1 cellular context compared by ENCODE assay signal in genomic region chr5:157535042-157535865, GRCh38.
A peak's percentile ranks its signal among the peaks of the same experiment; 100 is the strongest.
TF ChIP-seq lines count a peak whose summit lies in the region.

No MANE protein-coding gene starts in this region.

TF ChIP-seq in K562, 482 proteins besides CTCF, POLR2A, EP300 and RAD21 (continued from another document and continues in another):
- TF ChIP-seq THAP12 (CRISPR knock-in tag; IDR thresholded peaks at IDR 0.05) (no peak), SUPT5H (IDR thresholded peaks at IDR 0.05) (no peak), FUS (optimal IDR thresholded peaks at IDR 0.05; ENCODE audit: low read depth, low read length) (no peak), MLLT1 (IDR thresholded peaks at IDR 0.05) (no peak), CTBP1 (IDR thresholded peaks at IDR 0.05; ENCODE audit: borderline replicate concordance) (peak; percentile 76; the same call in 1 of the 2 replicates), ZNF584 (CRISPR knock-in tag; IDR thresholded peaks at IDR 0.05; ENCODE audit: low read depth) (no peak), ZNF395 (CRISPR knock-in tag; IDR thresholded peaks at IDR 0.05) (0 out of 2 replicates have a peak, but pooled peaks have one; percentile 24), PHF20 (IDR thresholded peaks at IDR 0.05; ENCODE audit: partially characterized antibody) (no peak), EHMT2 (IDR thresholded peaks at IDR 0.05) (0 out of 2 replicates have a peak, but pooled peaks have one; percentile 46), TRIM28 (IDR thresholded peaks at IDR 0.05) (no peak), HNRNPUL1 (IDR thresholded peaks at IDR 0.05; ENCODE audit: low read length) (no peak), ZNF143 (CRISPR knock-in tag; IDR thresholded peaks at IDR 0.05) (no peak), HMGN3 (IDR thresholded peaks at IDR 0.05; ENCODE audit: borderline replicate concordance, extremely low read depth, insufficient read length, low read depth, low read length) (no peak), POLR2G (IDR thresholded peaks at IDR 0.05; ENCODE audit: low read depth, low read length) (no peak), ZSCAN29 (IDR thresholded peaks at IDR 0.05) (no peak), TOE1 (IDR thresholded peaks at IDR 0.05; ENCODE audit: borderline replicate concordance) (0 out of 2 replicates have a peak, but pooled peaks have one; percentile 47), TOE1 (CRISPR knock-in tag; IDR thresholded peaks at IDR 0.05; ENCODE audit: borderline replicate concordance, low read depth) (no peak), MEIS2 (IDR thresholded peaks at IDR 0.05; ENCODE audit: partially characterized antibody) (peak; percentile 84), PHTF2 (CRISPR knock-in tag; IDR thresholded peaks at IDR 0.05) (no peak), STAG1 (CRISPR knock-in tag; IDR thresholded peaks at IDR 0.05; ENCODE audit: borderline replicate concordance) (no peak), ZNF133 (CRISPR knock-in tag; IDR thresholded peaks at IDR 0.05) (no peak), HOXB6 (CRISPR knock-in tag; IDR thresholded peaks at IDR 0.05; ENCODE audit: borderline replicate concordance) (no peak), NCOA6 (IDR thresholded peaks at IDR 0.05) (no peak), ETS2 (tag; IDR thresholded peaks at IDR 0.05; ENCODE audit: borderline replicate concordance, poor library complexity, severe bottlenecking) (no peak), ZNF507 (tag; conservative IDR thresholded peaks at IDR 0.05) (no peak), GTF2E2 (tag; IDR thresholded peaks at IDR 0.05) (no peak), THAP7 (CRISPR knock-in tag; IDR thresholded peaks at IDR 0.05) (no peak), TCF7 (IDR thresholded peaks at IDR 0.05; ENCODE audit: borderline replicate concordance) (no peak), SOX6 (IDR thresholded peaks at IDR 0.05) (peak; percentile 68), ZNF384 (IDR thresholded peaks at IDR 0.05; ENCODE audit: low read depth, low read length) (no peak), ZNF561 (CRISPR knock-in tag; conservative IDR thresholded peaks at IDR 0.05) (no peak), NEUROD1 (IDR thresholded peaks at IDR 0.05; ENCODE audit: borderline replicate concordance, low read depth, low read length, partially characterized antibody) (no peak), CHD4 (IDR thresholded peaks at IDR 0.05; ENCODE audit: insufficient read depth, insufficient replicate concordance, low read depth, low read length, poor library complexity, severe bottlenecking) (no peak), ZNF121 (CRISPR knock-in tag; conservative IDR thresholded peaks at IDR 0.05) (no peak), ZNF511 (CRISPR knock-in tag; IDR thresholded peaks at IDR 0.05) (no peak), CXXC5 (CRISPR knock-in tag; IDR thresholded peaks at IDR 0.05) (0 out of 2 replicates have a peak, but pooled peaks have one; percentile 27), BHLHE40 (IDR thresholded peaks at IDR 0.05; ENCODE audit: low read length) (no peak), POLR2H (tag; IDR thresholded peaks at IDR 0.05; ENCODE audit: low read depth) (no peak), C11orf30 (IDR thresholded peaks at IDR 0.05; ENCODE audit: low read depth) (no peak)
- TF ChIP-seq, protein P1, sequence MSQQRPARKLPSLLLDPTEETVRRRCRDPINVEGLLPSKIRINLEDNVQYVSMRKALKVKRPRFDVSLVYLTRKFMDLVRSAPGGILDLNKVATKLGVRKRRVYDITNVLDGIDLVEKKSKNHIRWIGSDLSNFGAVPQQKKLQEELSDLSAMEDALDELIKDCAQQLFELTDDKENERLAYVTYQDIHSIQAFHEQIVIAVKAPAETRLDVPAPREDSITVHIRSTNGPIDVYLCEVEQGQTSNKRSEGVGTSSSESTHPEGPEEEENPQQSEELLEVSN (IDR thresholded peaks at IDR 0.05; ENCODE audit: borderline replicate concordance in 1 of 2, extremely low read depth in 1 of 2, insufficient read depth in 1 of 2, insufficient read length in 1 of 2, low read depth in 1 of 2, low read length in 1 of 2, poor library complexity in 1 of 2, severe bottlenecking in 1 of 2) = no peak
- TF ChIP-seq, protein P2, sequence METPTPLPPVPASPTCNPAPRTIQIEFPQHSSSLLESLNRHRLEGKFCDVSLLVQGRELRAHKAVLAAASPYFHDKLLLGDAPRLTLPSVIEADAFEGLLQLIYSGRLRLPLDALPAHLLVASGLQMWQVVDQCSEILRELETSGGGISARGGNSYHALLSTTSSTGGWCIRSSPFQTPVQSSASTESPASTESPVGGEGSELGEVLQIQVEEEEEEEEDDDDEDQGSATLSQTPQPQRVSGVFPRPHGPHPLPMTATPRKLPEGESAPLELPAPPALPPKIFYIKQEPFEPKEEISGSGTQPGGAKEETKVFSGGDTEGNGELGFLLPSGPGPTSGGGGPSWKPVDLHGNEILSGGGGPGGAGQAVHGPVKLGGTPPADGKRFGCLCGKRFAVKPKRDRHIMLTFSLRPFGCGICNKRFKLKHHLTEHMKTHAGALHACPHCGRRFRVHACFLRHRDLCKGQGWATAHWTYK (CRISPR knock-in tag; IDR thresholded peaks at IDR 0.05) = no peak
- TF ChIP-seq, protein P3, sequence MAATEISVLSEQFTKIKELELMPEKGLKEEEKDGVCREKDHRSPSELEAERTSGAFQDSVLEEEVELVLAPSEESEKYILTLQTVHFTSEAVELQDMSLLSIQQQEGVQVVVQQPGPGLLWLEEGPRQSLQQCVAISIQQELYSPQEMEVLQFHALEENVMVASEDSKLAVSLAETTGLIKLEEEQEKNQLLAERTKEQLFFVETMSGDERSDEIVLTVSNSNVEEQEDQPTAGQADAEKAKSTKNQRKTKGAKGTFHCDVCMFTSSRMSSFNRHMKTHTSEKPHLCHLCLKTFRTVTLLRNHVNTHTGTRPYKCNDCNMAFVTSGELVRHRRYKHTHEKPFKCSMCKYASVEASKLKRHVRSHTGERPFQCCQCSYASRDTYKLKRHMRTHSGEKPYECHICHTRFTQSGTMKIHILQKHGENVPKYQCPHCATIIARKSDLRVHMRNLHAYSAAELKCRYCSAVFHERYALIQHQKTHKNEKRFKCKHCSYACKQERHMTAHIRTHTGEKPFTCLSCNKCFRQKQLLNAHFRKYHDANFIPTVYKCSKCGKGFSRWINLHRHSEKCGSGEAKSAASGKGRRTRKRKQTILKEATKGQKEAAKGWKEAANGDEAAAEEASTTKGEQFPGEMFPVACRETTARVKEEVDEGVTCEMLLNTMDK (IDR thresholded peaks at IDR 0.05; ENCODE audit: borderline replicate concordance, insufficient read depth, low read depth, low read length, poor library complexity, severe bottlenecking) = no peak
- TF ChIP-seq, protein P4, sequence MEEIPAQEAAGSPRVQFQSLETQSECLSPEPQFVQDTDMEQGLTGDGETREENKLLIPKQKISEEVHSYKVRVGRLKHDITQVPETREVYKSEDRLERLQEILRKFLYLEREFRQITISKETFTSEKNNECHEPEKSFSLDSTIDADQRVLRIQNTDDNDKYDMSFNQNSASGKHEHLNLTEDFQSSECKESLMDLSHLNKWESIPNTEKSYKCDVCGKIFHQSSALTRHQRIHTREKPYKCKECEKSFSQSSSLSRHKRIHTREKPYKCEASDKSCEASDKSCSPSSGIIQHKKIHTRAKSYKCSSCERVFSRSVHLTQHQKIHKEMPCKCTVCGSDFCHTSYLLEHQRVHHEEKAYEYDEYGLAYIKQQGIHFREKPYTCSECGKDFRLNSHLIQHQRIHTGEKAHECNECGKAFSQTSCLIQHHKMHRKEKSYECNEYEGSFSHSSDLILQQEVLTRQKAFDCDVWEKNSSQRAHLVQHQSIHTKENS (CRISPR knock-in tag; IDR thresholded peaks at IDR 0.05) = no peak
- TF ChIP-seq, protein P5, sequence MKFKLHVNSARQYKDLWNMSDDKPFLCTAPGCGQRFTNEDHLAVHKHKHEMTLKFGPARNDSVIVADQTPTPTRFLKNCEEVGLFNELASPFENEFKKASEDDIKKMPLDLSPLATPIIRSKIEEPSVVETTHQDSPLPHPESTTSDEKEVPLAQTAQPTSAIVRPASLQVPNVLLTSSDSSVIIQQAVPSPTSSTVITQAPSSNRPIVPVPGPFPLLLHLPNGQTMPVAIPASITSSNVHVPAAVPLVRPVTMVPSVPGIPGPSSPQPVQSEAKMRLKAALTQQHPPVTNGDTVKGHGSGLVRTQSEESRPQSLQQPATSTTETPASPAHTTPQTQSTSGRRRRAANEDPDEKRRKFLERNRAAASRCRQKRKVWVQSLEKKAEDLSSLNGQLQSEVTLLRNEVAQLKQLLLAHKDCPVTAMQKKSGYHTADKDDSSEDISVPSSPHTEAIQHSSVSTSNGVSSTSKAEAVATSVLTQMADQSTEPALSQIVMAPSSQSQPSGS (CRISPR knock-in tag; IDR thresholded peaks at IDR 0.05) = no peak
- TF ChIP-seq, protein P6, sequence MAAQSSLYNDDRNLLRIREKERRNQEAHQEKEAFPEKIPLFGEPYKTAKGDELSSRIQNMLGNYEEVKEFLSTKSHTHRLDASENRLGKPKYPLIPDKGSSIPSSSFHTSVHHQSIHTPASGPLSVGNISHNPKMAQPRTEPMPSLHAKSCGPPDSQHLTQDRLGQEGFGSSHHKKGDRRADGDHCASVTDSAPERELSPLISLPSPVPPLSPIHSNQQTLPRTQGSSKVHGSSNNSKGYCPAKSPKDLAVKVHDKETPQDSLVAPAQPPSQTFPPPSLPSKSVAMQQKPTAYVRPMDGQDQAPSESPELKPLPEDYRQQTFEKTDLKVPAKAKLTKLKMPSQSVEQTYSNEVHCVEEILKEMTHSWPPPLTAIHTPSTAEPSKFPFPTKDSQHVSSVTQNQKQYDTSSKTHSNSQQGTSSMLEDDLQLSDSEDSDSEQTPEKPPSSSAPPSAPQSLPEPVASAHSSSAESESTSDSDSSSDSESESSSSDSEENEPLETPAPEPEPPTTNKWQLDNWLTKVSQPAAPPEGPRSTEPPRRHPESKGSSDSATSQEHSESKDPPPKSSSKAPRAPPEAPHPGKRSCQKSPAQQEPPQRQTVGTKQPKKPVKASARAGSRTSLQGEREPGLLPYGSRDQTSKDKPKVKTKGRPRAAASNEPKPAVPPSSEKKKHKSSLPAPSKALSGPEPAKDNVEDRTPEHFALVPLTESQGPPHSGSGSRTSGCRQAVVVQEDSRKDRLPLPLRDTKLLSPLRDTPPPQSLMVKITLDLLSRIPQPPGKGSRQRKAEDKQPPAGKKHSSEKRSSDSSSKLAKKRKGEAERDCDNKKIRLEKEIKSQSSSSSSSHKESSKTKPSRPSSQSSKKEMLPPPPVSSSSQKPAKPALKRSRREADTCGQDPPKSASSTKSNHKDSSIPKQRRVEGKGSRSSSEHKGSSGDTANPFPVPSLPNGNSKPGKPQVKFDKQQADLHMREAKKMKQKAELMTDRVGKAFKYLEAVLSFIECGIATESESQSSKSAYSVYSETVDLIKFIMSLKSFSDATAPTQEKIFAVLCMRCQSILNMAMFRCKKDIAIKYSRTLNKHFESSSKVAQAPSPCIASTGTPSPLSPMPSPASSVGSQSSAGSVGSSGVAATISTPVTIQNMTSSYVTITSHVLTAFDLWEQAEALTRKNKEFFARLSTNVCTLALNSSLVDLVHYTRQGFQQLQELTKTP (IDR thresholded peaks at IDR 0.05; ENCODE audit: low read depth in 1 of 2, partially characterized antibody in 2 of 2) = no peak
- TF ChIP-seq, protein P7, sequence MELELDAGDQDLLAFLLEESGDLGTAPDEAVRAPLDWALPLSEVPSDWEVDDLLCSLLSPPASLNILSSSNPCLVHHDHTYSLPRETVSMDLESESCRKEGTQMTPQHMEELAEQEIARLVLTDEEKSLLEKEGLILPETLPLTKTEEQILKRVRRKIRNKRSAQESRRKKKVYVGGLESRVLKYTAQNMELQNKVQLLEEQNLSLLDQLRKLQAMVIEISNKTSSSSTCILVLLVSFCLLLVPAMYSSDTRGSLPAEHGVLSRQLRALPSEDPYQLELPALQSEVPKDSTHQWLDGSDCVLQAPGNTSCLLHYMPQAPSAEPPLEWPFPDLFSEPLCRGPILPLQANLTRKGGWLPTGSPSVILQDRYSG (tag; conservative IDR thresholded peaks at IDR 0.05; ENCODE audit: low read depth) = no peak; the same call in 1 of the 2 replicates
